16 cellular contexts compared by ENCODE assay signal in genomic region chr6:117480651-117481050, GRCh38. TPM values are rescaled to one million over a fixed set of nuclear protein-coding genes. Genes with fewer than 3 reads are reported as not detected.
"Had no signal": no experiment of that assay in that cellular context is flagged by ENCODE, and none has a peak within 500 bp of the region (broad histone marks: within the 10 kb centered on the region; RNA-seq: fewer than 3 reads in every experiment).

No MANE protein-coding gene starts in this region.

- H3K36me3 Mint-ChIP-seq: activated naive CD8-positive, alpha-beta T cell; stimulated activated memory B cell treated with anti-CD40 and anti-IgM and Interleukin-4, amounts not matched to agents 10 μg/mL and 1 μg/mL and 100 μg/mL, for 72 hours had no signal

- H3K4me3 ChIP-seq: cardiac muscle cell, ovary had no signal

- H3K36me3 ChIP-seq: cardiac muscle cell, esophagus squamous epithelium, left lung, ovary, upper lobe of right lung had no signal

- H3K9me3 ChIP-seq: esophagus squamous epithelium, left lung, ovary, testis, upper lobe of right lung had no signal

- ATAC-seq: activated CD4-positive, alpha-beta T cell treated with anti-CD3 and anti-CD28 coated beads for 36 hours; stimulated activated memory B cell treated with anti-CD40 and anti-IgM and Interleukin-4, amounts not matched to agents 10 μg/mL and 1 μg/mL and 100 μg/mL, for 72 hours; upper lobe of right lung had no signal

- H3K27me3 ChIP-seq: esophagus squamous epithelium, ovary, testis, upper lobe of right lung had no signal

- H3K9me3 Mint-ChIP-seq: dendritic cell treated with granulocyte-macrophage colony-stimulating factor and Interleukin-4, amounts not matched to agents 40 ng/mL and 50 ng/mL, for 4 days; stimulated activated memory B cell treated with anti-CD40 and anti-IgM and Interleukin-4, amounts not matched to agents 10 μg/mL and 1 μg/mL and 100 μg/mL, for 72 hours; T-helper 2 cell treated with Interferon-gamma antibody and Interleukin-4, amounts not matched to agents 5 μg/mL and 100 μg/mL, for 36 hours had no signal

- DNase-seq: effector memory CD4-positive, alpha-beta T cell; esophagus squamous epithelium; midbrain; ovary; testis; upper lobe of right lung had no signal

- H3K4me3 Mint-ChIP-seq: dendritic cell treated with granulocyte-macrophage colony-stimulating factor and Interleukin-4, amounts not matched to agents 40 ng/mL and 50 ng/mL, for 4 days had no signal

- H3K27ac Mint-ChIP-seq: activated CD4-positive, alpha-beta T cell treated with anti-CD3 and anti-CD28 coated beads for 36 hours; activated naive CD8-positive, alpha-beta T cell; stimulated activated memory B cell treated with anti-CD40 and anti-IgM and Interleukin-4, amounts not matched to agents 10 μg/mL and 1 μg/mL and 100 μg/mL, for 72 hours; T-helper 2 cell treated with Interferon-gamma antibody and Interleukin-4, amounts not matched to agents 5 μg/mL and 100 μg/mL, for 36 hours had no signal

- FAIRE-seq: TTC549 had no signal

- H3K27ac ChIP-seq: cardiac muscle cell, left lung, ovary, testis, upper lobe of right lung had no signal

RNA-seq across cellular contexts. Expression of gene ROS1, which starts 54.9 kb away (rescaled TPM):
- total RNA-seq: activated CD4-positive, alpha-beta T cell treated with anti-CD3 and anti-CD28 coated beads for 36 hours; cardiac muscle cell; chondrocyte; esophagus squamous epithelium; lung microvascular endothelial cell had no signal
- polyA plus RNA-seq: cardiac muscle cell, ovary had no signal
